ENCODE assay signal across 1 cellular context in genomic region chr16:4850211-4850610, GRCh38.
TF ChIP-seq lines count a peak whose summit lies in the region.

No MANE protein-coding gene starts in this region.

TF ChIP-seq in HepG2, 621 proteins besides CTCF, POLR2A, EP300 and RAD21:
- no peak for TF ChIP-seq ZNF616 (CRISPR knock-in tag; IDR thresholded peaks at IDR 0.05; ENCODE audit: low read depth)
- TF ChIP-seq KDM3A (CRISPR knock-in tag; IDR thresholded peaks at IDR 0.05; ENCODE audit: low read depth): no peak
- no peak for TF ChIP-seq ZBTB7B (CRISPR knock-in tag; IDR thresholded peaks at IDR 0.05)
- TF ChIP-seq PRDM4 (CRISPR knock-in tag; IDR thresholded peaks at IDR 0.05; ENCODE audit: borderline replicate concordance): no peak
- TF ChIP-seq ZNF83 (CRISPR knock-in tag; IDR thresholded peaks at IDR 0.05; ENCODE audit: borderline replicate concordance): no peak
- no peak for TF ChIP-seq ZNF674 (CRISPR knock-in tag; IDR thresholded peaks at IDR 0.05; ENCODE audit: low read depth)
- TF ChIP-seq ZNF264 (CRISPR knock-in tag; IDR thresholded peaks at IDR 0.05): no peak
- no peak for TF ChIP-seq ZNF260 (CRISPR knock-in tag; IDR thresholded peaks at IDR 0.05; ENCODE audit: borderline replicate concordance, low read depth)
- no peak for TF ChIP-seq ZNF318 (CRISPR knock-in tag; IDR thresholded peaks at IDR 0.05)
- no peak for TF ChIP-seq SIN3A (IDR thresholded peaks at IDR 0.05; ENCODE audit: borderline replicate concordance, low read depth, low read length)
- TF ChIP-seq ESRRA (CRISPR knock-in tag; IDR thresholded peaks at IDR 0.05; ENCODE audit: low read depth): no peak
- TF ChIP-seq U2AF1 (optimal IDR thresholded peaks at IDR 0.05; ENCODE audit: low read depth, low read length): no peak
- TF ChIP-seq ZNF644 (CRISPR knock-in tag; IDR thresholded peaks at IDR 0.05; ENCODE audit: low read depth): no peak
- TF ChIP-seq HNF1B (CRISPR knock-in tag; IDR thresholded peaks at IDR 0.05): no peak
- no peak for TF ChIP-seq YEATS2 (CRISPR knock-in tag; IDR thresholded peaks at IDR 0.05; ENCODE audit: borderline replicate concordance)
- no peak for TF ChIP-seq CBX5 (CRISPR knock-in tag; IDR thresholded peaks at IDR 0.05; ENCODE audit: borderline replicate concordance)
- no peak for TF ChIP-seq ZNF207 (IDR thresholded peaks at IDR 0.05; ENCODE audit: borderline replicate concordance)
